In genomic region chr19:3606174-3606689, GRCh38 we compare ENCODE assay signal across 6 cellular contexts. TPM values are rescaled to one million over a fixed set of nuclear protein-coding genes. Genes with fewer than 3 reads are reported as not detected.
DNase-seq lines count a peak whose midpoint lies in the region; ATAC-seq and TF ChIP-seq lines count a peak whose summit lies in the region.

No MANE protein-coding gene starts in this region.

- H3K27me3 Mint-ChIP-seq in activated naive CD8-positive, alpha-beta T cell treated with anti-CD3 and anti-CD28 coated beads, Interleukin-2, amount 10 ng/mL, durations not matched to agents 7 days and 5 days = no peaks in the 10 kb centered on the region
- peaks cover 0 to 9% (median 0%) of the 10 kb centered on the region in 5 donors for H3K27me3 Mint-ChIP-seq in naive thymus-derived CD4-positive, alpha-beta T cell
- H3K27me3 Mint-ChIP-seq in progenitor cell of endocrine pancreas = peaks cover 14% of the 10 kb centered on the region

- ATAC-seq in activated naive CD8-positive, alpha-beta T cell treated with anti-CD3 and anti-CD28 coated beads, Interleukin-2, amount 10 ng/mL, durations not matched to agents 7 days and 5 days (ENCODE audit: low read depth) = peak; percentile 40
- peak; percentile 54 for ATAC-seq in naive thymus-derived CD4-positive, alpha-beta T cell
- ATAC-seq in HG03439 (IDR thresholded peaks at IDR 0.05; ENCODE audit: unreplicated experiment) (no peak), HG02642 (IDR thresholded peaks at IDR 0.05; ENCODE audit: poor library complexity, unreplicated experiment) (no peak)

- TF ChIP-seq CTCF in progenitor cell of endocrine pancreas (IDR thresholded peaks at IDR 0.05; ENCODE audit: unreplicated experiment) = no peak

- H3K4me3 Mint-ChIP-seq in activated naive CD8-positive, alpha-beta T cell treated with anti-CD3 and anti-CD28 coated beads, Interleukin-2, amount 10 ng/mL, durations not matched to agents 7 days and 5 days = no peak overlapping the region
- H3K4me3 Mint-ChIP-seq in naive thymus-derived CD4-positive, alpha-beta T cell = peak overlapping the region in 2 of 10 donors; percentile 67 to 68
- no peak overlapping the region for H3K4me3 Mint-ChIP-seq in progenitor cell of endocrine pancreas (ENCODE audit: low read depth)

- no peaks in the 10 kb centered on the region for H3K27me3 ChIP-seq in naive thymus-derived CD4-positive, alpha-beta T cell (ENCODE audit: control insufficient read depth in 2 of 2, insufficient read depth in 2 of 2, low read length in 2 of 2)

- peaks cover 10% of the 10 kb centered on the region for H3K4me1 Mint-ChIP-seq in activated naive CD8-positive, alpha-beta T cell treated with anti-CD3 and anti-CD28 coated beads, Interleukin-2, amount 10 ng/mL, durations not matched to agents 7 days and 5 days
- H3K4me1 Mint-ChIP-seq in naive thymus-derived CD4-positive, alpha-beta T cell = peaks cover 7 to 15% (median 11%) of the 10 kb centered on the region in 7 donors
- no peaks in the 10 kb centered on the region for H3K4me1 Mint-ChIP-seq in progenitor cell of endocrine pancreas (ENCODE audit: low read depth)

- intact Hi-C loops in naive thymus-derived CD4-positive, alpha-beta T cell (cut with micrococcal nuclease) = loop anchor here in 1 of 2 donors (5.0 kb wide), 2 partner anchors 34 to 49 kb away; partner anchors contain the start of genes HMG20B and MFSD12

- CTCF ChIA-PET in naive thymus-derived CD4-positive, alpha-beta T cell (lab: Charles Lee) = no interaction called here

- POLR2A ChIA-PET in activated naive CD8-positive, alpha-beta T cell treated with anti-CD3 and anti-CD28 coated beads, Interleukin-2, amount 10 ng/mL, durations not matched to agents 7 days and 5 days (lab: Charles Lee) = no interaction called here
- POLR2A ChIA-PET in naive thymus-derived CD4-positive, alpha-beta T cell (lab: Charles Lee) = no interaction called here

- H3K4me1 ChIP-seq in naive thymus-derived CD4-positive, alpha-beta T cell (ENCODE audit: control insufficient read depth in 2 of 2, insufficient read depth in 2 of 2, low read length in 2 of 2) = peaks cover 19 to 22% of the 10 kb centered on the region in 2 donors

- peak overlapping the region; percentile 65 for H3K27ac ChIP-seq in naive thymus-derived CD4-positive, alpha-beta T cell (ENCODE audit: low read depth, low read length)

- H3K9me3 Mint-ChIP-seq in activated naive CD8-positive, alpha-beta T cell treated with anti-CD3 and anti-CD28 coated beads, Interleukin-2, amount 10 ng/mL, durations not matched to agents 7 days and 5 days = no peaks in the 10 kb centered on the region
- H3K9me3 Mint-ChIP-seq in naive thymus-derived CD4-positive, alpha-beta T cell = peaks cover 0 to 1% (median 0%) of the 10 kb centered on the region in 11 donors
- H3K9me3 Mint-ChIP-seq in progenitor cell of endocrine pancreas (ENCODE audit: low read depth) = no peaks in the 10 kb centered on the region

- no peaks in the 10 kb centered on the region for H3K36me3 Mint-ChIP-seq in activated naive CD8-positive, alpha-beta T cell treated with anti-CD3 and anti-CD28 coated beads, Interleukin-2, amount 10 ng/mL, durations not matched to agents 7 days and 5 days
- H3K36me3 Mint-ChIP-seq in naive thymus-derived CD4-positive, alpha-beta T cell = peaks cover 0 to 5% (median 0%) of the 10 kb centered on the region in 5 donors
- no peaks in the 10 kb centered on the region for H3K36me3 Mint-ChIP-seq in progenitor cell of endocrine pancreas (ENCODE audit: insufficient read depth)

- H3K9me3 ChIP-seq in naive thymus-derived CD4-positive, alpha-beta T cell (ENCODE audit: control insufficient read depth in 2 of 3, low read length in 3 of 3) = no peaks in the 10 kb centered on the region

- DNase-seq in HT-29 (ENCODE audit: low spot score) (peak; percentile 24), progenitor cell of endocrine pancreas (ENCODE audit: low spot score, unreplicated experiment) (no peak)
- peak; percentile 65 for DNase-seq in activated naive CD8-positive, alpha-beta T cell treated with anti-CD3 and anti-CD28 coated beads, Interleukin-2, amount 10 ng/mL, durations not matched to agents 7 days and 5 days
- DNase-seq in naive thymus-derived CD4-positive, alpha-beta T cell = peak in 3 of 9 donors; percentile 27 to 32 (median 28)

- H3K27ac Mint-ChIP-seq in activated naive CD8-positive, alpha-beta T cell treated with anti-CD3 and anti-CD28 coated beads, Interleukin-2, amount 10 ng/mL, durations not matched to agents 7 days and 5 days = no peak overlapping the region
- no peak overlapping the region for H3K27ac Mint-ChIP-seq in naive thymus-derived CD4-positive, alpha-beta T cell
- no peak overlapping the region for H3K27ac Mint-ChIP-seq in progenitor cell of endocrine pancreas

- H3K36me3 ChIP-seq in naive thymus-derived CD4-positive, alpha-beta T cell (ENCODE audit: control insufficient read depth in 2 of 3, insufficient read depth in 3 of 3, low read length in 3 of 3) = peaks cover 0 to 14% (median 0%) of the 10 kb centered on the region in 3 experiments

- H3K4me3 ChIP-seq in naive thymus-derived CD4-positive, alpha-beta T cell (ENCODE audit: low read length) = peak overlapping the region; percentile 44

RNA-seq across cellular contexts. Expression of gene TBXA2R, which starts 0.4 kb away (rescaled TPM):
- not detected in 2 replicates for total RNA-seq in HT-29 (2014; rRNA removed; shearing (Covaris generic))
- 1 to 10 TPM; 1.7 to 2.1 TPM for total RNA-seq in activated naive CD8-positive, alpha-beta T cell treated with anti-CD3 and anti-CD28 coated beads, Interleukin-2, amount 10 ng/mL, durations not matched to agents 7 days and 5 days
- total RNA-seq in naive thymus-derived CD4-positive, alpha-beta T cell = 1 to 10 TPM in 4 of 5 experiments, under 1 TPM in 1; 0.73 to 5.9 (median 4.1) TPM
- polyA plus RNA-seq in naive thymus-derived CD4-positive, alpha-beta T cell = 1 to 10 TPM; 6.4 to 9.0 TPM
- not detected in 2 replicates for total RNA-seq in progenitor cell of endocrine pancreas

RNA-seq across cellular contexts. Expression of gene CACTIN, which starts 20.4 kb away (rescaled TPM):
- 54.7 and 55.5 TPM in 2 replicates for total RNA-seq in HT-29 (2014; rRNA removed; shearing (Covaris generic))
- 10 to 100 TPM; 36.8 to 40.8 TPM for total RNA-seq in activated naive CD8-positive, alpha-beta T cell treated with anti-CD3 and anti-CD28 coated beads, Interleukin-2, amount 10 ng/mL, durations not matched to agents 7 days and 5 days
- total RNA-seq in naive thymus-derived CD4-positive, alpha-beta T cell = 10 to 100 TPM; 35.4 to 46.7 (median 37.1) TPM
- 10 to 100 TPM in 1 of 2 donors, 1 to 10 TPM in 1; 9.5 to 22.2 TPM for polyA plus RNA-seq in naive thymus-derived CD4-positive, alpha-beta T cell
- total RNA-seq in progenitor cell of endocrine pancreas = 33.4 and 43.9 TPM in 2 replicates

RNA-seq across cellular contexts. Expression of gene GIPC3, which starts 21.0 kb away (rescaled TPM):
- not detected in 2 replicates for total RNA-seq in HT-29 (2014; rRNA removed; shearing (Covaris generic))
- 1 to 10 TPM; 1.4 to 1.5 TPM for total RNA-seq in activated naive CD8-positive, alpha-beta T cell treated with anti-CD3 and anti-CD28 coated beads, Interleukin-2, amount 10 ng/mL, durations not matched to agents 7 days and 5 days
- total RNA-seq in naive thymus-derived CD4-positive, alpha-beta T cell = 1 to 10 TPM in 4 of 5 experiments, under 1 TPM in 1; 0.85 to 3.3 (median 2.9) TPM
- polyA plus RNA-seq in naive thymus-derived CD4-positive, alpha-beta T cell = 1 to 10 TPM; 1.3 to 1.5 TPM
- not detected in 2 replicates for total RNA-seq in progenitor cell of endocrine pancreas

RNA-seq across cellular contexts. Expression of gene HMG20B, which starts 33.5 kb away (rescaled TPM):
- total RNA-seq in HT-29 (2014; rRNA removed; shearing (Covaris generic)) = 120 and 152 TPM in 2 replicates
- 10 to 100 TPM; 58.5 to 59.5 TPM for total RNA-seq in activated naive CD8-positive, alpha-beta T cell treated with anti-CD3 and anti-CD28 coated beads, Interleukin-2, amount 10 ng/mL, durations not matched to agents 7 days and 5 days
- 10 to 100 TPM; 37.9 to 63.7 (median 53.0) TPM for total RNA-seq in naive thymus-derived CD4-positive, alpha-beta T cell
- polyA plus RNA-seq in naive thymus-derived CD4-positive, alpha-beta T cell = 10 to 100 TPM; 50.6 to 65.6 TPM
- total RNA-seq in progenitor cell of endocrine pancreas = 72.8 and 79.7 TPM in 2 replicates

RNA-seq across cellular contexts. Expression of gene MFSD12, which starts 48.8 kb away (rescaled TPM):
- 177 and 185 TPM in 2 replicates for total RNA-seq in HT-29 (2014; rRNA removed; shearing (Covaris generic))
- 10 to 100 TPM; 84.5 to 90.8 TPM for total RNA-seq in activated naive CD8-positive, alpha-beta T cell treated with anti-CD3 and anti-CD28 coated beads, Interleukin-2, amount 10 ng/mL, durations not matched to agents 7 days and 5 days
- 100 to 1,000 TPM in 3 of 5 experiments, 10 to 100 TPM in 2; 95.2 to 153 (median 101) TPM for total RNA-seq in naive thymus-derived CD4-positive, alpha-beta T cell
- 10 to 100 TPM; 41.2 to 74.0 TPM for polyA plus RNA-seq in naive thymus-derived CD4-positive, alpha-beta T cell
- total RNA-seq in progenitor cell of endocrine pancreas = 71.5 and 75.1 TPM in 2 replicates

Comparison
In these comparisons a context has a peak if more than half of its experiments do, and no peak if none do; other contexts are left out.
1. ATAC-seq: peak in activated naive CD8-positive, alpha-beta T cell treated with anti-CD3 and anti-CD28 coated beads, Interleukin-2, amount 10 ng/mL, durations not matched to agents 7 days and 5 days (single experiment) and naive thymus-derived CD4-positive, alpha-beta T cell (single experiment); none in HG03439 (single experiment) and HG02642 (single experiment).